Comparison of ENCODE assay signal across 7 cellular contexts in the genomic region with DNA sequence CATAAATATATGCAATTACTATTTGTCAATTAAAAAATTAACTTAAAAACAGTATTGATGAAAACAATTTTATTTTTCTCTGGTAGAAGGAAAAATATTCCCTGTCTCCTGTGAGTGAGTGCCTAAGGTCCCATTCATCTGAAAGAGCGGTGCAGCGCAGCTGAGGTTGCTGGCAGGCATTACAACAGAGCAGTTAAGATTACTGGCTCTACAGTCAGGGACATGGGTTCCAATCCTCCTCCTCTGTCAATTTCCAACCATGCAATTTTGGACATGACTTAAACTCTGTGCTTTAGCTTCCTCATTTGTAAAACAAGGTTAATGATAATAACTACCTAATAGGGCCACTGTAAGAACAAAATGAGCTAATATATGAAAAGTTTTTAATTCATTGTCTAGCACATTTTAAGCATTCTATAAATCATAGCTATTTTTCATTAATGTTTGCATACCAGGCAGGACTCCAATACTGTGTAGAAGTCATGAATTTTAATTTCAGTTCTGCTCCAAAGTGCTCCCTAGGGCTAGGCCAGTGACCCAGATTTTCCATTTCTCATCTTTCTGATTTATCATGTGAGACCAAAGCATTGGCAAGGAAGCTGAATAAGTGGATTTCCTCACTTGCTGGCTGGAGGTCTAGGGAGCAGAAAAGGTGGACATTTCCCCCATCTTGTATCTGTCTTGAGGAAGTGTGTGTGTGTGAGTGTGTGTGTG. TPM values are rescaled to one million over a fixed set of nuclear protein-coding genes. Genes with fewer than 3 reads are reported as not detected.
A peak's percentile ranks its signal among the peaks of the same experiment; 100 is the strongest.
DNase-seq lines count a peak whose midpoint lies in the region; ATAC-seq and TF ChIP-seq lines count a peak whose summit lies in the region.
"Not testable (repeated sequence)": the region's sequence is repeated elsewhere in the genome, so short reads cannot be mapped to it uniquely, and the experiment has no call there.

No MANE protein-coding gene starts in this region.

- not testable (repeated sequence) for H3K9me3 Mint-ChIP-seq in stimulated activated naive B cell treated with anti-CD40 and anti-IgM and Interleukin-4, amounts not matched to agents 10 μg/mL and 1 μg/mL and 100 μg/mL, for 72 hours

- H3K4me3 ChIP-seq in PC-3 (ENCODE audit: low read length); gastroesophageal sphincter; heart left ventricle: not testable (repeated sequence)

- TF ChIP-seq CTCF in PC-3 (conservative IDR thresholded peaks at IDR 0.05; ENCODE audit: low read depth, low read length); gastroesophageal sphincter (IDR thresholded peaks at IDR 0.05); heart left ventricle (IDR thresholded peaks at IDR 0.05); omental fat pad (IDR thresholded peaks at IDR 0.05): not testable (repeated sequence)

- intact Hi-C loops in PC-3 (cut with micrococcal nuclease); heart left ventricle (cut with DNase I); left ventricle myocardium superior (cut with micrococcal nuclease); sciatic nerve (cut with DNase I): not testable (repeated sequence)

- not testable (repeated sequence) for H3K4me1 ChIP-seq in PC-3 (ENCODE audit: insufficient read depth, low read length); gastroesophageal sphincter; heart left ventricle

- not testable (repeated sequence) for H3K4me2 ChIP-seq in PC-3 (ENCODE audit: low read length)

- WGBS in gastroesophageal sphincter (ENCODE audit: low coverage in 1 of 2), 2 donors: no CpG with 5 or more reads among the region's 2 CpGs
- 83% methylated on average over 2 of the region's 2 CpGs; no CpG with 5 or more reads in 3 of the 4 donors for WGBS in heart left ventricle, 4 donors

- H3K4me3 Mint-ChIP-seq in stimulated activated naive B cell treated with anti-CD40 and anti-IgM and Interleukin-4, amounts not matched to agents 10 μg/mL and 1 μg/mL and 100 μg/mL, for 72 hours: not testable (repeated sequence)

- not testable (repeated sequence) for H3K27me3 ChIP-seq in PC-3 (ENCODE audit: low read length); gastroesophageal sphincter; heart left ventricle

- H3K27ac Mint-ChIP-seq in stimulated activated naive B cell treated with anti-CD40 and anti-IgM and Interleukin-4, amounts not matched to agents 10 μg/mL and 1 μg/mL and 100 μg/mL, for 72 hours: not testable (repeated sequence)

- H4K20me1 ChIP-seq in PC-3 (ENCODE audit: low read length): not testable (repeated sequence)

- not testable (repeated sequence) for H3K36me3 Mint-ChIP-seq in stimulated activated naive B cell treated with anti-CD40 and anti-IgM and Interleukin-4, amounts not matched to agents 10 μg/mL and 1 μg/mL and 100 μg/mL, for 72 hours

- not testable (repeated sequence) for H3K9ac ChIP-seq in PC-3 (ENCODE audit: low read length)

- POLR2A ChIA-PET in PC-3 (lab: Charles Lee; ENCODE audit: unreplicated experiment): not testable (repeated sequence)

- TF ChIP-seq POLR2A in gastroesophageal sphincter (IDR thresholded peaks at IDR 0.05); heart left ventricle (IDR thresholded peaks at IDR 0.05): not testable (repeated sequence)

- not testable (repeated sequence) for H3K27me3 Mint-ChIP-seq in stimulated activated naive B cell treated with anti-CD40 and anti-IgM and Interleukin-4, amounts not matched to agents 10 μg/mL and 1 μg/mL and 100 μg/mL, for 72 hours

- not testable (repeated sequence) for H3K9me2 ChIP-seq in PC-3 (replicated peaks; ENCODE audit: low read length)

- TF ChIP-seq EP300 in gastroesophageal sphincter (IDR thresholded peaks at IDR 0.05): not testable (repeated sequence)

- not testable (repeated sequence) for H3K4me1 Mint-ChIP-seq in stimulated activated naive B cell treated with anti-CD40 and anti-IgM and Interleukin-4, amounts not matched to agents 10 μg/mL and 1 μg/mL and 100 μg/mL, for 72 hours

- not testable (repeated sequence) for BruUV-seq in PC-3 (replicated peaks; lab: Mats Ljungman, UMichigan)

- H3K9me3 ChIP-seq in PC-3 (ENCODE audit: low read length); gastroesophageal sphincter; heart left ventricle: not testable (repeated sequence)

- not testable (repeated sequence) for DNase-seq in PC-3; heart left ventricle; left ventricle myocardium superior; omental fat pad (ENCODE audit: low spot score); sciatic nerve (ENCODE audit: low spot score); stimulated activated naive B cell treated with anti-CD40 and anti-IgM and Interleukin-4, amounts not matched to agents 10 μg/mL and 1 μg/mL and 100 μg/mL, for 72 hours

- CTCF ChIA-PET in PC-3 (lab: Charles Lee): not testable (repeated sequence)

- not testable (repeated sequence) for H2AFZ ChIP-seq in PC-3 (ENCODE audit: low read length)

- H3F3A ChIP-seq in PC-3 (ENCODE audit: low read length, unreplicated experiment): not testable (repeated sequence)

- H3K36me3 ChIP-seq in PC-3 (ENCODE audit: low read depth, low read length); gastroesophageal sphincter; heart left ventricle: not testable (repeated sequence)

- not testable (repeated sequence) for H3K79me2 ChIP-seq in PC-3 (ENCODE audit: low read length)

- peak; percentile 40 for ATAC-seq in PC-3
- ATAC-seq in gastroesophageal sphincter: peak; percentile 72
- peak; percentile 34 to 83 (median 58) for ATAC-seq in heart left ventricle
- ATAC-seq in left ventricle myocardium superior: peak; percentile 53
- peak; percentile 44 for ATAC-seq in omental fat pad (ENCODE audit: low FRiP score)
- ATAC-seq in sciatic nerve: peak; percentile 93
- peak; percentile 63 to 75 for ATAC-seq in stimulated activated naive B cell treated with anti-CD40 and anti-IgM and Interleukin-4, amounts not matched to agents 10 μg/mL and 1 μg/mL and 100 μg/mL, for 72 hours (replicated peaks)

- not testable (repeated sequence) for H3K27ac ChIP-seq in PC-3 (ENCODE audit: low read length); gastroesophageal sphincter; heart left ventricle

RNA-seq across cellular contexts. Expression of a gene that starts 43.5 kb away (rescaled TPM):
- total RNA-seq in PC-3 (2014; rRNA removed) (25.1 and 30.0 TPM in 2 replicates), gastroesophageal sphincter (10 to 100 TPM; 13.8 to 35.9 (median 15.9) TPM), heart left ventricle (10 to 100 TPM in 4 of 9 donors, 1 to 10 TPM in 5; 3.5 to 35.9 (median 7.5) TPM), left ventricle myocardium superior (0.64 TPM), omental fat pad (10 to 100 TPM; 14.9 to 23.3 (median 16.1) TPM), sciatic nerve (59.3 TPM)
- polyA plus RNA-seq in heart left ventricle: 1 to 10 TPM; 4.1 to 4.7 TPM

Comparison
In these comparisons a context has a peak if more than half of its experiments do, and no peak if none do; other contexts are left out.
1. ATAC-seq: peak in every context shown above with its lines; median percentile 93 in sciatic nerve; 72 in gastroesophageal sphincter; 69 in stimulated activated naive B cell treated with anti-CD40 and anti-IgM and Interleukin-4, amounts not matched to agents 10 μg/mL and 1 μg/mL and 100 μg/mL, for 72 hours; 58 in heart left ventricle; 53 in left ventricle myocardium superior; 44 in omental fat pad; 40 in PC-3.